ENCODE assay signal across 10 cellular contexts in genomic region chr18:45688834-45689233, GRCh38. TPM values are rescaled to one million over a fixed set of nuclear protein-coding genes. Genes with fewer than 3 reads are reported as not detected.
DNase-seq lines count a peak whose midpoint lies in the region; ATAC-seq, FAIRE-seq and TF ChIP-seq lines count a peak whose summit lies in the region.
"Had no signal": no experiment of that assay in that cellular context is flagged by ENCODE, and none has a peak within 500 bp of the region (broad histone marks: within the 10 kb centered on the region; RNA-seq: fewer than 3 reads in every experiment).

No MANE protein-coding gene starts in this region.

- DNase-seq in GM19239 (ENCODE audit: insufficient read length, low spot score), result no peak
- peak; percentile 48 for DNase-seq in T-helper 2 cell treated with Interferon-gamma antibody and Interleukin-4, amounts not matched to agents 5 μg/mL and 100 μg/mL, for 36 hours (ENCODE audit: low spot score)
- DNase-seq in stimulated activated CD4-positive, alpha-beta T cell treated with anti-CD3 and anti-CD28 coated beads, TNF-alpha, amount 100 ng/mL, for 48 hours (ENCODE audit: low read depth in 3 of 3), result peak in 2 of 3 donors; percentile 54 to 66
- DNase-seq in PC-3, result no peak
- DNase-seq in NCI-H2227 treated with DMSO at 0.1 percent for 48 hours (lab: John Stamatoyannopoulos, UW), result no peak
- no peak for DNase-seq in suprapubic skin (ENCODE audit: low spot score in 2 of 2)
- no peak for DNase-seq in SKM-1 (lab: John Stamatoyannopoulos, UW; ENCODE audit: unreplicated experiment)

- no peak for ATAC-seq in PC-3
- ATAC-seq: Panc1 had no signal

- no peaks in the 10 kb centered on the region for H4K20me1 ChIP-seq in PC-3 (ENCODE audit: low read length)

- peak overlapping the region; percentile 92 for H3K4me3 Mint-ChIP-seq in T-helper 2 cell treated with Interferon-gamma antibody and Interleukin-4, amounts not matched to agents 5 μg/mL and 100 μg/mL, for 36 hours
- H3K4me3 Mint-ChIP-seq in activated naive CD8-positive, alpha-beta T cell, result peak overlapping the region; percentile 85

- H3K27ac ChIP-seq in PC-3 (ENCODE audit: low read length) (no peak overlapping the region), suprapubic skin (no peak overlapping the region)

- H3K36me3 ChIP-seq in PC-3 (ENCODE audit: low read depth, low read length), result no peaks in the 10 kb centered on the region
- no peaks in the 10 kb centered on the region for H3K36me3 ChIP-seq in suprapubic skin

- H3K27ac Mint-ChIP-seq in T-helper 2 cell treated with Interferon-gamma antibody and Interleukin-4, amounts not matched to agents 5 μg/mL and 100 μg/mL, for 36 hours, result peak overlapping the region; percentile 42
- peak overlapping the region; percentile 59 for H3K27ac Mint-ChIP-seq in activated naive CD8-positive, alpha-beta T cell

- intact Hi-C loops in PC-3 (cut with micrococcal nuclease), result no loop called here

- H2AFZ ChIP-seq in PC-3 (ENCODE audit: low read length), result no peak overlapping the region

- no peaks in the 10 kb centered on the region for H3F3A ChIP-seq in PC-3 (ENCODE audit: low read length, unreplicated experiment)

- H3K9me3 Mint-ChIP-seq in T-helper 2 cell treated with Interferon-gamma antibody and Interleukin-4, amounts not matched to agents 5 μg/mL and 100 μg/mL, for 36 hours, result peaks cover 13% of the 10 kb centered on the region
- H3K9me3 Mint-ChIP-seq in activated naive CD8-positive, alpha-beta T cell (ENCODE audit: low read depth), result no peaks in the 10 kb centered on the region

- H3K9me2 ChIP-seq in PC-3 (replicated peaks; ENCODE audit: low read length), result no peaks in the 10 kb centered on the region

- 73% methylated on average over 4 of the region's 4 CpGs for WGBS in suprapubic skin

- no peak for TF ChIP-seq POLR2A in suprapubic skin (IDR thresholded peaks at IDR 0.05)

- no peak overlapping the region for H3K9ac ChIP-seq in PC-3 (ENCODE audit: low read length)

- TF ChIP-seq CTCF in PC-3 (conservative IDR thresholded peaks at IDR 0.05; ENCODE audit: low read depth, low read length) (no peak), suprapubic skin (IDR thresholded peaks at IDR 0.05) (no peak)

- no peak overlapping the region for H3K4me2 ChIP-seq in PC-3 (ENCODE audit: low read length)

- H3K4me3 ChIP-seq in PC-3 (ENCODE audit: low read length) (no peak overlapping the region), suprapubic skin (no peak overlapping the region)

- H3K4me1 Mint-ChIP-seq in T-helper 2 cell treated with Interferon-gamma antibody and Interleukin-4, amounts not matched to agents 5 μg/mL and 100 μg/mL, for 36 hours (ENCODE audit: low read depth), result peaks cover 58% of the 10 kb centered on the region
- H3K4me1 Mint-ChIP-seq in activated naive CD8-positive, alpha-beta T cell (ENCODE audit: low read depth), result peaks cover 63% of the 10 kb centered on the region

- no TSS peak for BruUV-seq in PC-3 (replicated peaks; lab: Mats Ljungman, UMichigan)

- peaks cover 8% of the 10 kb centered on the region for H3K36me3 Mint-ChIP-seq in T-helper 2 cell treated with Interferon-gamma antibody and Interleukin-4, amounts not matched to agents 5 μg/mL and 100 μg/mL, for 36 hours (ENCODE audit: low read depth)
- peaks cover 5% of the 10 kb centered on the region for H3K36me3 Mint-ChIP-seq in activated naive CD8-positive, alpha-beta T cell

- H3K79me2 ChIP-seq in PC-3 (ENCODE audit: low read length), result no peaks in the 10 kb centered on the region

- no peaks in the 10 kb centered on the region for H3K9me3 ChIP-seq in PC-3 (ENCODE audit: low read length)
- no peaks in the 10 kb centered on the region for H3K9me3 ChIP-seq in suprapubic skin

- H3K27me3 ChIP-seq in PC-3 (ENCODE audit: low read length) (no peaks in the 10 kb centered on the region), suprapubic skin (no peaks in the 10 kb centered on the region)

- FAIRE-seq in GM19239 (lab: Jason Lieb, UNC), result peak; percentile 66

- H3K27me3 Mint-ChIP-seq in T-helper 2 cell treated with Interferon-gamma antibody and Interleukin-4, amounts not matched to agents 5 μg/mL and 100 μg/mL, for 36 hours (ENCODE audit: low read depth), result peaks cover 35% of the 10 kb centered on the region
- no peaks in the 10 kb centered on the region for H3K27me3 Mint-ChIP-seq in activated naive CD8-positive, alpha-beta T cell

- POLR2A ChIA-PET in PC-3 (lab: Charles Lee; ENCODE audit: unreplicated experiment), result no interaction called here

- no peak for TF ChIP-seq EP300 in suprapubic skin (IDR thresholded peaks at IDR 0.05)

- CTCF ChIA-PET in PC-3 (lab: Charles Lee), result no interaction called here

- H3K4me1 ChIP-seq in PC-3 (ENCODE audit: insufficient read depth, low read length) (peaks cover 5% of the 10 kb centered on the region; the same call in 1 of the 2 replicates), suprapubic skin (no peaks in the 10 kb centered on the region)

RNA-seq across cellular contexts. Expression of gene SLC14A1, which starts 35.1 kb away (rescaled TPM):
- total RNA-seq in PC-3 (2014; rRNA removed), result 2.3 and 6.9 TPM in 2 replicates
- 10 to 100 TPM in 2 of 4 donors, 1 to 10 TPM in 2; 3.0 to 16.0 (median 10.1) TPM for total RNA-seq in suprapubic skin
- total RNA-seq: dermis microvascular lymphatic vessel endothelial cell had no signal

Comparison
In these comparisons a context has a peak if more than half of its experiments do, and no peak if none do; other contexts are left out.
1. DNase-seq: peak in T-helper 2 cell treated with Interferon-gamma antibody and Interleukin-4, amounts not matched to agents 5 μg/mL and 100 μg/mL, for 36 hours (single experiment) and stimulated activated CD4-positive, alpha-beta T cell treated with anti-CD3 and anti-CD28 coated beads, TNF-alpha, amount 100 ng/mL, for 48 hours (2 of 3); none in GM19239 (single experiment), PC-3 (single experiment), NCI-H2227 treated with DMSO at 0.1 percent for 48 hours (single experiment), suprapubic skin (0 of 2) and SKM-1 (single experiment).